ENCODE assay signal across 8 cellular contexts in the genomic region with DNA sequence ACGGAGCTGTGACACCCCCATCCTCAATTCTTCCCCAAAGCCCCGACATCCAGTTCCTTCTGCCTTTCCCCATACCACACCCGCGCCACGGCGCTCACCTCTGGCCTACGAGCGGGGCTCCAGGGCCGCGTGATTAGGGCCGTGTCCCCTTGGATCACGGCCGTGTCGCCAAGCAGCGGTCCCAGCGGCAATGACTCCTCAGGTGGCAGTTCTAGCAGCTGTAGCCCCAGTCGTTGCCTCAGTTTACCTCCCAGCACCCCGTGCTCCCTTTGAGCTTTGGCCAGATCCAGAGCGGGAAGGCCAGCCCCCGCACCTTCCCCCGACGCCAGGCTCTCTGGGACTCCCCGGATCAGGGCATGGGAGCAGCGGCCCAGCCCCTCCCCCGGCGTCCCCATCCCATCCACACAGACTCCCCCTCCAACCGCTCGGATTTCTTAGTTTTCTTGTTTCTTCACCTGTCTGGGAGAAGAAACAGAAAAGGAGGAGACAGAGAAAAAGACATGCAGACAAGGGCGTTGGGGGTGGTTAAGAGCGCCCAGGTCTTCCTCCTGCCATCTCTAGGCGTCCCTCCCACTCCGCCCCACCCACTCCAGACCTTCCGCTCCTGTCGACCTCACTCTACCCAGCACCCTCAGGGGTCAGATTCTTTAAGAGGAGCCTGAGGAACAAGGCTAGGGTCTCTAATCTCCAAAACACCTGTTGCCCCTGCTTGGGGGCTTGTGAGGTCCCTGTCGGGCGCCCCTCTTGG. TPM values are rescaled to one million over a fixed set of nuclear protein-coding genes. Genes with fewer than 3 reads are reported as not detected.
DNase-seq lines count a peak whose midpoint lies in the region; ATAC-seq, FAIRE-seq and TF ChIP-seq lines count a peak whose summit lies in the region.

A gene with protein sequence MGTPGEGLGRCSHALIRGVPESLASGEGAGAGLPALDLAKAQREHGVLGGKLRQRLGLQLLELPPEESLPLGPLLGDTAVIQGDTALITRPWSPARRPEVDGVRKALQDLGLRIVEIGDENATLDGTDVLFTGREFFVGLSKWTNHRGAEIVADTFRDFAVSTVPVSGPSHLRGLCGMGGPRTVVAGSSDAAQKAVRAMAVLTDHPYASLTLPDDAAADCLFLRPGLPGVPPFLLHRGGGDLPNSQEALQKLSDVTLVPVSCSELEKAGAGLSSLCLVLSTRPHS (minus strand): TSS at position 533 of the 748 bp plus-strand sequence. CDS start 138 bp downstream, at position 395.

- H3K4me1 ChIP-seq in Panc1 (ENCODE audit: control insufficient read depth, insufficient read depth, low read length) (peaks cover 32% of the 10 kb centered on the region), endothelial cell of umbilical vein (ENCODE audit: control insufficient read depth, extremely low read depth, insufficient read depth, low read length) (peaks cover 31% of the 10 kb centered on the region)

- peak within 1 kb of the TSS; percentile 97 for H3K4me3 Mint-ChIP-seq in natural killer cell

- ATAC-seq in Panc1, result peak; percentile 47
- ATAC-seq in natural killer cell, result peak; percentile 20 to 36 (median 23)

- no peaks in the 10 kb centered on the region for H3K9me3 Mint-ChIP-seq in natural killer cell

- H3K27ac ChIP-seq in Panc1 (ENCODE audit: low read length) (peak within 1 kb of the TSS; percentile 91), endothelial cell of umbilical vein (ENCODE audit: insufficient read depth, low read depth, low read length) (peak within 1 kb of the TSS; percentile 54)

- DNase-seq in Panc1 (ENCODE audit: low read depth, low spot score), result no peak
- DNase-seq in endothelial cell of umbilical vein (ENCODE audit: low read depth, low spot score), result no peak
- DNase-seq in natural killer cell, result no peak
- DNase-seq in activated gamma-delta T cell treated with Interleukin-2 at 50 U/mL for 16 hours, result no peak
- DNase-seq in stimulated activated CD4-positive, alpha-beta T cell treated with anti-CD3 and anti-CD28 coated beads, Interleukin-1b, Interleukin-23, amount 100 ng/mL, for 48 hours, result no peak
- no peak for DNase-seq in DMS114 treated with DMSO at 0.1 percent for 48 hours (lab: John Stamatoyannopoulos, UW; ENCODE audit: unreplicated experiment)
- DNase-seq in activated effector memory CD4-positive, alpha-beta T cell treated with anti-CD3 and anti-CD28 coated beads, Interleukin-2, amount 50 U/mL, for 16 hours, result no peak

- TF ChIP-seq POLR2A in endothelial cell of umbilical vein (IDR thresholded peaks at IDR 0.05; ENCODE audit: low read depth, low read length), result no peak

- H3K4me1 Mint-ChIP-seq in natural killer cell, result peaks cover 56 to 70% of the 10 kb centered on the region in 2 donors

- H3K9me1 ChIP-seq in endothelial cell of umbilical vein (replicated peaks; ENCODE audit: control insufficient read depth, extremely low read depth, insufficient read depth, low read length), result no peaks in the 10 kb centered on the region

- peak; percentile 76 for TF ChIP-seq CTCF in GM12873 (IDR thresholded peaks at IDR 0.05; ENCODE audit: insufficient read depth, low read depth, low read length, missing control alignments)
- no peak; the same call in none of the 2 replicates for TF ChIP-seq CTCF in Panc1 (IDR thresholded peaks at IDR 0.05)
- peak in 1 of 2 donors; percentile 60 for TF ChIP-seq CTCF in endothelial cell of umbilical vein (IDR thresholded peaks at IDR 0.05; ENCODE audit: extremely low read depth in 1 of 2, insufficient read depth in 1 of 2, low read depth in 1 of 2, low read length in 2 of 2)
- TF ChIP-seq CTCF in natural killer cell (IDR thresholded peaks at IDR 0.05), result no peak

- CTCF ChIA-PET in Panc1 (lab: Charles Lee) (interaction anchor here (0.6 to 0.8 kb wide), 2 partner anchors 16 to 210 kb away, joined by 4 to 6 read pairs; no protein-coding TSS in a partner anchor), endothelial cell of umbilical vein (lab: Charles Lee) (interaction anchor here (0.8 to 5.4 kb wide), 20 partner anchors 9 to 223 kb away, joined by 3 to 42 read pairs (median 6); a partner anchor contains a TSS)

- H3K36me3 ChIP-seq in Panc1 (ENCODE audit: control insufficient read depth, insufficient read depth, low read length), result peaks cover 18% of the 10 kb centered on the region
- peaks cover 19 to 36% of the 10 kb centered on the region in 2 experiments for H3K36me3 ChIP-seq in endothelial cell of umbilical vein (ENCODE audit: control insufficient read depth in 2 of 2, extremely low read depth in 1 of 2, insufficient read depth in 2 of 2, low read length in 2 of 2)

- H3K4me3 ChIP-seq in Panc1 (ENCODE audit: low read depth in 2 of 2, low read length in 2 of 2), result peak within 1 kb of the TSS; percentile 83 to 85
- H3K4me3 ChIP-seq in endothelial cell of umbilical vein (replicated peaks in 1 of 3; ENCODE audit: insufficient read depth in 1 of 3, low read depth in 1 of 3, low read length in 3 of 3), result peak within 1 kb of the TSS; percentile 66 to 94 (median 70)

- in situ Hi-C loops in Panc1 (cut with HindIII; ENCODE audit: low pct_unique_long_range_greater_than_20kb, low sequenced_read_pairs), result no loop called here

- H3K79me2 ChIP-seq in endothelial cell of umbilical vein (ENCODE audit: control insufficient read depth, insufficient read depth, low read length), result peaks cover 11% of the 10 kb centered on the region

- dilution Hi-C loops in endothelial cell of umbilical vein (cut with MboI; ENCODE audit: extremely low pct_ligation_motif_present, low sequenced_read_pairs), result no loop called here

- H3K9ac ChIP-seq in endothelial cell of umbilical vein (replicated peaks; ENCODE audit: extremely low read depth, insufficient read depth, low read length), result peak within 1 kb of the TSS; percentile 80

- BruUV-seq in Panc1 (replicated peaks; lab: Mats Ljungman, UMichigan), result TSS peak; percentile 53
- BruUV-seq in endothelial cell of umbilical vein (replicated peaks; lab: Mats Ljungman, UMichigan), result no TSS peak

- peaks cover 16% of the 10 kb centered on the region for H3K36me3 Mint-ChIP-seq in natural killer cell

- peak within 1 kb of the TSS; percentile 90 to 91 for H3K27ac Mint-ChIP-seq in natural killer cell

- intact Hi-C loops in Panc1 (cut with micrococcal nuclease; ENCODE audit: unreplicated experiment), result no loop called here
- intact Hi-C loops in endothelial cell of umbilical vein (cut with micrococcal nuclease), result loop anchor here (1.0 kb wide), 3 partner anchors 40 to 101 kb away; no protein-coding TSS in a partner anchor
- intact Hi-C loops in natural killer cell (cut with micrococcal nuclease), result loop anchor here (1.0 kb wide), 1 partner anchor 40 kb away; no protein-coding TSS in a partner anchor

- H3K27me3 ChIP-seq in Panc1 (ENCODE audit: control insufficient read depth, insufficient read depth, low read length), result no peaks in the 10 kb centered on the region
- H3K27me3 ChIP-seq in endothelial cell of umbilical vein (ENCODE audit: control insufficient read depth in 2 of 2, insufficient read depth in 2 of 2, low read length in 2 of 2), result no peaks in the 10 kb centered on the region

- H4K20me1 ChIP-seq in endothelial cell of umbilical vein (replicated peaks; ENCODE audit: control insufficient read depth, extremely low read depth, insufficient read depth, low read length), result no peaks in the 10 kb centered on the region

- H3K4me2 ChIP-seq in endothelial cell of umbilical vein (ENCODE audit: insufficient read depth, low read length), result peak within 1 kb of the TSS; percentile 73

- no peaks in the 10 kb centered on the region for H3K27me3 Mint-ChIP-seq in natural killer cell (ENCODE audit: low read depth in 2 of 2)

- H2AFZ ChIP-seq in endothelial cell of umbilical vein (ENCODE audit: low read depth, low read length), result no peak within 1 kb of the TSS

- POLR2A ChIA-PET in Panc1 (lab: Charles Lee), result interaction anchor here (0.6 to 1.1 kb wide), 3 partner anchors 86 to 180 kb away, joined by 3 to 7 read pairs (median 3); a partner anchor contains a TSS
- POLR2A ChIA-PET in endothelial cell of umbilical vein (lab: Charles Lee), result interaction anchor here (1.0 to 2.2 kb wide), 5 partner anchors 11 to 98 kb away, joined by 3 to 14 read pairs (median 4); a partner anchor contains a TSS

- no peak for FAIRE-seq in endothelial cell of umbilical vein (lab: Jason Lieb, UNC)

- no peaks in the 10 kb centered on the region for H3K9me3 ChIP-seq in Panc1 (ENCODE audit: control insufficient read depth, insufficient read depth, low read depth, low read length)
- H3K9me3 ChIP-seq in endothelial cell of umbilical vein (replicated peaks; ENCODE audit: control insufficient read depth, insufficient read depth, low read length), result no peaks in the 10 kb centered on the region

TF ChIP-seq in endothelial cell of umbilical vein, 7 proteins besides CTCF, POLR2A, EP300 and RAD21:
- no peak for TF ChIP-seq FOS (IDR thresholded peaks at IDR 0.05; ENCODE audit: borderline replicate concordance, insufficient read depth, low read length)
- no peak for TF ChIP-seq EZH2 (IDR thresholded peaks at IDR 0.05; ENCODE audit: borderline replicate concordance, low read depth, low read length, severe bottlenecking)
- no peak for TF ChIP-seq MYC (IDR thresholded peaks at IDR 0.05; ENCODE audit: low read depth, low read length)
- no peak for TF ChIP-seq GATA2 (IDR thresholded peaks at IDR 0.05; ENCODE audit: insufficient read depth, insufficient read length, low read depth, low read length)
- TF ChIP-seq POLR2AphosphoS5 (IDR thresholded peaks at IDR 0.05; ENCODE audit: insufficient read depth, low read depth, low read length), result no peak
- TF ChIP-seq, protein P1, sequence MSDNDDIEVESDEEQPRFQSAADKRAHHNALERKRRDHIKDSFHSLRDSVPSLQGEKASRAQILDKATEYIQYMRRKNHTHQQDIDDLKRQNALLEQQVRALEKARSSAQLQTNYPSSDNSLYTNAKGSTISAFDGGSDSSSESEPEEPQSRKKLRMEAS (IDR thresholded peaks at IDR 0.05; ENCODE audit: insufficient read depth, insufficient read length), result no peak
- no peak for TF ChIP-seq JUN (IDR thresholded peaks at IDR 0.05; ENCODE audit: borderline replicate concordance, insufficient read depth, insufficient read length, low read depth)

RNA-seq across cellular contexts. Expression of the gene that starts here (rescaled TPM):
- total RNA-seq in Panc1 (2021; ENCODE audit: unreplicated experiment) (104 TPM), endothelial cell of umbilical vein (109 and 116 TPM in 2 replicates), natural killer cell (10 to 100 TPM; 22.3 to 36.1 (median 24.6) TPM)
- 182 TPM for polyA plus RNA-seq in Panc1 (2012; ENCODE audit: insufficient read length)
- polyA plus RNA-seq in endothelial cell of umbilical vein, result 168 and 176 TPM in 2 replicates
- polyA plus RNA-seq in endothelial cell of umbilical vein (2011; cell fraction: cytosol; rRNA removed), result 123 and 137 TPM in 2 replicates
- 68.2 and 76.5 TPM in 2 replicates for polyA plus RNA-seq in endothelial cell of umbilical vein (2011; cell fraction: nucleus; rRNA removed)
- polyA plus RNA-seq in endothelial cell of umbilical vein (2012), result 89.3 and 119 TPM in 2 replicates
- 49.6 and 63.3 TPM in 2 replicates for polyA minus RNA-seq in endothelial cell of umbilical vein
- 7.1 TPM for polyA minus RNA-seq in endothelial cell of umbilical vein (2011; cell fraction: cytosol; rRNA and poly(A)+ RNA removed)
- 14.0 and 23.2 TPM in 2 replicates for polyA minus RNA-seq in endothelial cell of umbilical vein (2011; cell fraction: nucleus; rRNA and poly(A)+ RNA removed)
